7 cellular contexts compared by ENCODE assay signal in genomic region chr3:52534281-52535183, GRCh38. TPM values are rescaled to one million over a fixed set of nuclear protein-coding genes. Genes with fewer than 3 reads are reported as not detected.
DNase-seq lines count a peak whose midpoint lies in the region; ATAC-seq and TF ChIP-seq lines count a peak whose summit lies in the region.

No MANE protein-coding gene starts in this region.

- CTCF ChIA-PET in mammary epithelial cell (lab: Charles Lee; ENCODE audit: low non-redundant PET) = no interaction called here

- in situ Hi-C loops in mammary epithelial cell (cut with MboI; ENCODE audit: low sequenced_read_pairs in 2 of 2) = no loop called here

- DNase-seq in GM10266 (ENCODE audit: extremely low spot score) (peak; percentile 20), NCI-H510A treated with DMSO at 0.1 percent for 48 hours (lab: John Stamatoyannopoulos, UW) (peak; percentile 48), mammary epithelial cell (no peak), thyroid gland (peak in 1 of 2 donors; percentile 34), RPMI8226 (no peak)

- ATAC-seq in HG02885 (IDR thresholded peaks at IDR 0.05; ENCODE audit: poor library complexity, unreplicated experiment) = no peak

- no peak overlapping the region for H3K27ac ChIP-seq in mammary epithelial cell (ENCODE audit: insufficient read depth, low read depth, low read length)
- peak overlapping the region; percentile 83 for H3K27ac ChIP-seq in layer of hippocampus (ENCODE audit: low read depth, low read length)
- H3K27ac ChIP-seq in thyroid gland = peak overlapping the region; percentile 75 to 88 (median 86)

- peak overlapping the region; percentile 91 for H3K4me2 ChIP-seq in mammary epithelial cell (ENCODE audit: insufficient read depth, low read depth, low read length)

- BruUV-seq in mammary epithelial cell (replicated peaks; lab: Mats Ljungman, UMichigan) = no TSS peak

- no peak for TF ChIP-seq POLR2A in thyroid gland (IDR thresholded peaks at IDR 0.05)

- TF ChIP-seq CTCF in GM10266 (IDR thresholded peaks at IDR 0.05; ENCODE audit: control insufficient read depth, insufficient read depth, low read depth, missing control alignments) (no peak), mammary epithelial cell (conservative IDR thresholded peaks at IDR 0.05 in 1 of 2, IDR thresholded peaks at IDR 0.05 in 1 of 2; ENCODE audit: extremely low read depth in 1 of 2, insufficient read depth in 1 of 2, low read depth in 1 of 2, low read length in 2 of 2) (no peak), thyroid gland (IDR thresholded peaks at IDR 0.05) (no peak)

- peaks cover 37% of the 10 kb centered on the region for H3K4me1 ChIP-seq in mammary epithelial cell (ENCODE audit: insufficient read depth, low read length)
- H3K4me1 ChIP-seq in thyroid gland = peaks cover 38 to 70% of the 10 kb centered on the region in 2 donors

- H3K27me3 ChIP-seq in mammary epithelial cell (ENCODE audit: insufficient read depth, low read length) = no peaks in the 10 kb centered on the region
- no peaks in the 10 kb centered on the region for H3K27me3 ChIP-seq in layer of hippocampus (ENCODE audit: control insufficient read depth, insufficient read depth, low read length)
- no peaks in the 10 kb centered on the region for H3K27me3 ChIP-seq in thyroid gland

- intact Hi-C loops in mammary epithelial cell (cut with micrococcal nuclease) = loop anchor here (5.0 kb wide), 2 partner anchors 62 to 77 kb away; partner anchors contain the start of gene NISCH
- intact Hi-C loops in thyroid gland (cut with DNase I) = loop anchor here (5.0 kb wide), 2 partner anchors 77 to 482 kb away; partner anchors contain the start of gene NISCH

- H3K4me3 ChIP-seq in mammary epithelial cell (replicated peaks in 1 of 3; ENCODE audit: insufficient read depth in 1 of 3, low read depth in 2 of 3, low read length in 3 of 3) (peak overlapping the region; percentile 30 to 52 (median 48)), thyroid gland (replicated peaks in 1 of 3) (peak overlapping the region in 2 of 3 donors; percentile 48 to 56)

- dilution Hi-C loops in mammary epithelial cell (cut with HindIII; ENCODE audit: low sequenced_read_pairs) = loop anchor here (5.0 kb wide), 1 partner anchor 52 kb away; no protein-coding TSS in a partner anchor

- no peaks in the 10 kb centered on the region for H3K9me3 ChIP-seq in mammary epithelial cell (replicated peaks; ENCODE audit: insufficient read depth, low read length)
- H3K9me3 ChIP-seq in thyroid gland = no peaks in the 10 kb centered on the region

- WGBS in mammary epithelial cell (ENCODE audit: low coverage, missing lambda C conversion rate) = 18% methylated on average over 31 of the region's 57 CpGs
- WGBS in thyroid gland, 2 donors = 50 to 63% methylated on average over 39 to 51 of the region's 57 CpGs

- H3K79me2 ChIP-seq in mammary epithelial cell (ENCODE audit: insufficient read depth, low read length) = peaks cover 47% of the 10 kb centered on the region

- no peaks in the 10 kb centered on the region for H4K20me1 ChIP-seq in mammary epithelial cell (ENCODE audit: insufficient read depth, low read length)

- no peaks in the 10 kb centered on the region for H3K36me3 ChIP-seq in mammary epithelial cell (ENCODE audit: insufficient read depth, low read length)
- no peaks in the 10 kb centered on the region for H3K36me3 ChIP-seq in thyroid gland

- H2AFZ ChIP-seq in mammary epithelial cell (ENCODE audit: low read depth, low read length) = peak overlapping the region; percentile 81

- H3K9ac ChIP-seq in mammary epithelial cell (ENCODE audit: insufficient read depth, low read length) = no peak overlapping the region

RNA-seq across cellular contexts. Expression of gene NT5DC2, which starts 0.9 kb away (rescaled TPM):
- total RNA-seq in mammary epithelial cell (10 to 100 TPM; 36.7 to 73.0 TPM), thyroid gland (10 to 100 TPM; 40.5 to 55.1 (median 45.0) TPM)
- polyA plus RNA-seq in mammary epithelial cell = 88.7 TPM
- 300 TPM for polyA minus RNA-seq in mammary epithelial cell

RNA-seq across cellular contexts. Expression of gene UQCC5, which starts 1.9 kb away (rescaled TPM):
- total RNA-seq in mammary epithelial cell (10 to 100 TPM in 1 of 2 donors, 1 to 10 TPM in 1; 1.8 to 27.7 TPM), thyroid gland (10 to 100 TPM in 2 of 4 donors, 1 to 10 TPM in 2; 4.8 to 34.3 (median 9.4) TPM)
- polyA plus RNA-seq in mammary epithelial cell = 23.1 TPM
- polyA minus RNA-seq in mammary epithelial cell = 3.2 TPM

RNA-seq across cellular contexts. Expression of gene STAB1, which starts 39.4 kb away (rescaled TPM):
- total RNA-seq in mammary epithelial cell = under 1 TPM in 1 of 2 donors, not detected in 1; 0.17 TPM
- polyA plus RNA-seq in mammary epithelial cell = 0.02 TPM
- not detected for polyA minus RNA-seq in mammary epithelial cell
- total RNA-seq in thyroid gland = 100 to 1,000 TPM in 1 of 4 donors, 10 to 100 TPM in 3; 31.8 to 100 (median 67.4) TPM

Comparison
In these comparisons a context has a peak if more than half of its experiments do, and no peak if none do; other contexts are left out.
1. DNase-seq: peak in GM10266 (single experiment) and NCI-H510A treated with DMSO at 0.1 percent for 48 hours (single experiment); none in mammary epithelial cell (single experiment) and RPMI8226 (single experiment).
2. RNA of gene STAB1, which starts 39.4 kb away (total RNA-seq): 31.8 to 100 TPM in thyroid gland; 0.17 TPM in mammary epithelial cell; every median in the first group is over 10 times any median in the second.